ENCODE assay signal across 14 cellular contexts in genomic region chr21:33657124-33657842, GRCh38. TPM values are rescaled to one million over a fixed set of nuclear protein-coding genes. Genes with fewer than 3 reads are reported as not detected.
DNase-seq lines count a peak whose midpoint lies in the region; ATAC-seq and TF ChIP-seq lines count a peak whose summit lies in the region.
"Had no signal": no experiment of that assay in that cellular context is flagged by ENCODE, and none has a peak within 500 bp of the region (broad histone marks: within the 10 kb centered on the region; RNA-seq: fewer than 3 reads in every experiment).

No MANE protein-coding gene starts in this region.

- no peaks in the 10 kb centered on the region for H3K9me3 ChIP-seq in trophoblast cell (ENCODE audit: insufficient read depth, low read depth, low read length)

- no peak overlapping the region for H2BK5ac ChIP-seq in trophoblast cell (ENCODE audit: low read depth, low read length, poor library complexity)

- H3K36me3 Mint-ChIP-seq in GM23338 (ENCODE audit: low read depth): peaks cover 15% of the 10 kb centered on the region; the same call in 2 of the 3 replicates
- H3K36me3 Mint-ChIP-seq: CD8-positive, alpha-beta T cell had no signal

- H2BK12ac ChIP-seq in trophoblast cell (ENCODE audit: low read length): no peak overlapping the region

- no peak overlapping the region for H3K14ac ChIP-seq in trophoblast cell (ENCODE audit: low read length)

- H3K4me3 Mint-ChIP-seq in GM23338: no peak overlapping the region
- H3K4me3 Mint-ChIP-seq: activated CD8-positive, alpha-beta T cell treated with anti-CD3 and anti-CD28 coated beads for 36 hours; CD8-positive, alpha-beta T cell had no signal

- no peak overlapping the region for H4K12ac ChIP-seq in trophoblast cell (ENCODE audit: low read depth, low read length)

- H3K36me3 ChIP-seq in GM23338 (ENCODE audit: insufficient read depth) (no peaks in the 10 kb centered on the region), trophoblast cell (ENCODE audit: control insufficient read depth in 1 of 2, insufficient read depth in 2 of 2, low read length in 2 of 2) (peaks cover 0 to 3% of the 10 kb centered on the region in 2 experiments)
- H3K36me3 ChIP-seq: MG63 had no signal

- peak overlapping the region; percentile 72 for H3K4ac ChIP-seq in trophoblast cell (ENCODE audit: low read depth, low read length)

- H3K9ac ChIP-seq in trophoblast cell (ENCODE audit: low read length): no peak overlapping the region

- H3K27ac Mint-ChIP-seq in GM23338: 0 out of 2 replicates have a peak overlapping the region, but pooled peaks have one; percentile 5
- H3K27ac Mint-ChIP-seq: activated CD8-positive, alpha-beta T cell treated with anti-CD3 and anti-CD28 coated beads for 36 hours; CD8-positive, alpha-beta T cell had no signal

- H3K27ac ChIP-seq in GM23338 (ENCODE audit: low read depth) (peak overlapping the region; percentile 33; the same call in 1 of the 2 replicates), trophoblast cell (ENCODE audit: low read depth, low read length) (no peak overlapping the region)

- no peaks in the 10 kb centered on the region for H3K9me2 ChIP-seq in GM23338 (ENCODE audit: insufficient read depth)

- peaks cover 13% of the 10 kb centered on the region for H3K4me1 ChIP-seq in GM23338 (ENCODE audit: insufficient read depth)
- H3K4me1 ChIP-seq in trophoblast cell (ENCODE audit: control insufficient read depth in 1 of 2, insufficient read depth in 2 of 2, low read length in 2 of 2): peaks cover 9 to 13% of the 10 kb centered on the region in 2 experiments

- H3K4me3 ChIP-seq in GM23338 (no peak overlapping the region), fibroblast of pulmonary artery (replicated peaks; ENCODE audit: low read depth, low read length) (no peak overlapping the region), trophoblast cell (ENCODE audit: low read depth, low read length) (no peak overlapping the region)
- H3K4me3 ChIP-seq: MG63 had no signal

- DNase-seq in GM23338 (ENCODE audit: low spot score) (no peak), SKM-1 (lab: John Stamatoyannopoulos, UW; ENCODE audit: unreplicated experiment) (peak; percentile 35), fibroblast of pulmonary artery (ENCODE audit: low read depth) (peak; percentile 39), trophoblast cell (no peak), NCI-H748 (lab: John Stamatoyannopoulos, UW; ENCODE audit: unreplicated experiment) (no peak), HCEC 1CT (no peak), ureter (ENCODE audit: low spot score) (no peak)
- DNase-seq: activated CD8-positive, alpha-beta T cell treated with anti-CD3 and anti-CD28 coated beads for 36 hours; activated naive CD4-positive, alpha-beta T cell; CD8-positive, alpha-beta T cell; cortex of kidney; MG63; NCI-H510A had no signal

- H3K79me1 ChIP-seq in trophoblast cell (ENCODE audit: low read length): peaks cover 4% of the 10 kb centered on the region

- H2AK5ac ChIP-seq in trophoblast cell (ENCODE audit: low read length): no peak overlapping the region

- no peak overlapping the region for H3K23ac ChIP-seq in trophoblast cell (ENCODE audit: low read length)

- peaks cover 2% of the 10 kb centered on the region for H3K27me3 Mint-ChIP-seq in GM23338 (ENCODE audit: insufficient read depth, low read depth, poor library complexity)

- H3K4me1 Mint-ChIP-seq in GM23338: peaks cover 46% of the 10 kb centered on the region

- H4K8ac ChIP-seq in trophoblast cell (ENCODE audit: low read depth, low read length): no peak overlapping the region

- TF ChIP-seq CTCF in GM23338 (conservative IDR thresholded peaks at IDR 0.05; ENCODE audit: low read depth in 2 of 2) (no peak), fibroblast of pulmonary artery (IDR thresholded peaks at IDR 0.05; ENCODE audit: low read length, missing control alignments) (no peak)

- no CpG with 5 or more reads among the region's 8 CpGs for WGBS in trophoblast cell (ENCODE audit: extremely low coverage, insufficient coverage, insufficient read length)

- no peak overlapping the region for H3K18ac ChIP-seq in trophoblast cell (ENCODE audit: low read length)

- no peak overlapping the region for H4K91ac ChIP-seq in trophoblast cell (ENCODE audit: low read depth, low read length)

- H2AFZ ChIP-seq in GM23338 (no peak overlapping the region), trophoblast cell (ENCODE audit: insufficient read depth, low read length, poor library complexity) (no peak overlapping the region)

- H3K4me2 ChIP-seq in GM23338 (no peak overlapping the region), trophoblast cell (ENCODE audit: low read length) (no peak overlapping the region)

- peaks cover 100% of the 10 kb centered on the region for H3K79me2 ChIP-seq in GM23338 (replicated peaks; ENCODE audit: insufficient read depth)
- peaks cover 7% of the 10 kb centered on the region for H3K79me2 ChIP-seq in trophoblast cell (ENCODE audit: control insufficient read depth, insufficient read depth, low read length, poor library complexity)

- H3K9me3 Mint-ChIP-seq in GM23338: no peaks in the 10 kb centered on the region
- H3K9me3 Mint-ChIP-seq: activated CD8-positive, alpha-beta T cell treated with anti-CD3 and anti-CD28 coated beads for 36 hours had no signal

- no peaks in the 10 kb centered on the region for H3K27me3 ChIP-seq in GM23338 (ENCODE audit: insufficient read depth)
- H3K27me3 ChIP-seq in trophoblast cell (ENCODE audit: insufficient read depth, low read length): no peaks in the 10 kb centered on the region
- H3K27me3 ChIP-seq: MG63 had no signal

- no peak overlapping the region for H2BK120ac ChIP-seq in trophoblast cell (ENCODE audit: insufficient read depth, low read length, poor library complexity)

- H4K20me1 ChIP-seq in GM23338 (replicated peaks; ENCODE audit: insufficient read depth): peaks cover 41% of the 10 kb centered on the region

- ATAC-seq in GM23338: no peak
- no peak for ATAC-seq in GM21737 (IDR thresholded peaks at IDR 0.05; ENCODE audit: unreplicated experiment)
- ATAC-seq: activated CD8-positive, alpha-beta T cell treated with anti-CD3 and anti-CD28 coated beads for 36 hours; CD8-positive, alpha-beta T cell had no signal

- no peaks in the 10 kb centered on the region; the same call in 1 of the 2 replicates for H3F3A ChIP-seq in GM23338 (replicated peaks; ENCODE audit: low read depth)

TF ChIP-seq in GM23338, 12 proteins besides CTCF, POLR2A, EP300 and RAD21:
- TF ChIP-seq JUNB (IDR thresholded peaks at IDR 0.05; ENCODE audit: unreplicated experiment) (no peak), STAT1 (IDR thresholded peaks at IDR 0.05; ENCODE audit: unreplicated experiment) (no peak), ZNF114 (CRISPR knock-in tag; IDR thresholded peaks at IDR 0.05) (no peak)

RNA-seq across cellular contexts. Expression of gene ITSN1, which starts 15.0 kb away (rescaled TPM):
- 68.2 and 77.9 TPM in 2 replicates for total RNA-seq in GM23338 (2014; rRNA removed; shearing (Covaris generic))
- 83.4 and 95.7 TPM in 2 replicates for polyA plus RNA-seq in GM23338 (2016; fragmentation: Nextera tagmentation; extraction: Ambion mirVana)
- 121 and 122 TPM in 2 replicates for polyA plus RNA-seq in trophoblast cell (2013)
- 52.5 TPM for total RNA-seq in ureter

RNA-seq across cellular contexts. Expression of gene CRYZL1, which starts 15.7 kb away (rescaled TPM):
- 23.3 and 23.8 TPM in 2 replicates for total RNA-seq in GM23338 (2014; rRNA removed; shearing (Covaris generic))
- 30.6 and 40.5 TPM in 2 replicates for polyA plus RNA-seq in GM23338 (2016; fragmentation: Nextera tagmentation; extraction: Ambion mirVana)
- 20.4 and 21.1 TPM in 2 replicates for polyA plus RNA-seq in trophoblast cell (2013)
- 54.0 TPM for total RNA-seq in ureter

Comparison
In these comparisons a context has a peak if more than half of its experiments do, and no peak if none do; other contexts are left out.
1. DNase-seq: peak in SKM-1 (single experiment) and fibroblast of pulmonary artery (single experiment); none in GM23338 (single experiment), trophoblast cell (0 of 2), NCI-H748 (single experiment), HCEC 1CT (single experiment) and ureter (single experiment).